Comparison of ENCODE assay signal across 11 cellular contexts in the genomic region with DNA sequence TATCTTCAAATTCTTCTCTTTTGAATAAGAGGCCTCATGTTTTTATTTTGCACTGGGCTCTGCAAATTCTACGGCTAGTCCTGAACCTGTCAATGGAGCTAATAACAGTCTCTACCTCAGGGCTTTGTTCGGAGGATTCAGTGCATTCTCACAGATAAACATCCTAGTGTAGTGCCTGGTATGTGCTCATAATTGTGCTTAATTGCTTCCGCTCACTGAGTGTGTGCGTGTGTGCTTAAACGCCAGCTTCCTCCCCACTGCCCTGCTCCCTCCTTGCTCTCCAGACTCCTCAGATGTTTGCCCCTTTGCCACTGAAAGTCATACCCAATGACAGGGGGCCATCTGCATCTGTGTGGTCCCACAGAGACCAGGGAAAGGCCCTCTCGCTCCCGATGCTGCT. TPM values are rescaled to one million over a fixed set of nuclear protein-coding genes. Genes with fewer than 3 reads are reported as not detected.
DNase-seq lines count a peak whose midpoint lies in the region; ATAC-seq, FAIRE-seq and TF ChIP-seq lines count a peak whose summit lies in the region.
"Had no signal": no experiment of that assay in that cellular context is flagged by ENCODE, and none has a peak within 500 bp of the region (broad histone marks: within the 10 kb centered on the region; RNA-seq: fewer than 3 reads in every experiment).

No MANE protein-coding gene starts in this region.

- 37 to 51% methylated on average over 7 of the region's 7 CpGs for WGBS in lung, 2 donors
- WGBS in small intestine, 3 donors, result 65 to 85% (median 73%) methylated on average over 7 of the region's 7 CpGs

- FAIRE-seq in small intestine (lab: Jason Lieb, UNC), result no peak

- H3K36me3 ChIP-seq in lung (ENCODE audit: control insufficient read depth in 2 of 2, insufficient read depth in 2 of 2, low read length in 2 of 2) (peaks cover 0 to 7% of the 10 kb centered on the region in 2 donors), small intestine (ENCODE audit: control insufficient read depth in 2 of 2, insufficient read depth in 2 of 2, low read length in 2 of 2) (no peaks in the 10 kb centered on the region)

- peak overlapping the region; percentile 7 to 33 for H3K27ac ChIP-seq in lung (ENCODE audit: low read depth in 1 of 2, low read length in 1 of 2)
- H3K27ac ChIP-seq in small intestine (ENCODE audit: low read depth in 1 of 2, low read length in 1 of 2), result peak overlapping the region in 1 of 2 donors; percentile 57
- H3K27ac ChIP-seq: PC-9 had no signal

- DNase-seq in stimulated activated naive CD8-positive, alpha-beta T cell treated with anti-CD3 and anti-CD28 coated beads, Interleukin-15, Interleukin-2, amounts not matched to agents 100 U/mL and 50 U/mL, for 24 hours, result no peak
- no peak for DNase-seq in activated CD4-positive, alpha-beta memory T cell treated with anti-CD3 and anti-CD28 coated beads for 36 hours
- DNase-seq in lung (ENCODE audit: low spot score) (no peak), small intestine (no peak), HPDE6-E6E7 (ENCODE audit: extremely low spot score) (no peak), GF-D8 (lab: John Stamatoyannopoulos, UW) (no peak)
- DNase-seq: activated effector memory CD4-positive, alpha-beta T cell treated with Interleukin-2 at 50 U/mL for 16 hours; PC-9; T-helper 9 cell had no signal

- H3K27ac Mint-ChIP-seq in stimulated activated naive CD8-positive, alpha-beta T cell treated with anti-CD3 and anti-CD28 coated beads, Interleukin-15, Interleukin-2, amounts not matched to agents 100 ng/mL and 50 ng/mL, for 24 hours, result peak overlapping the region; percentile 99
- peak overlapping the region; percentile 93 for H3K27ac Mint-ChIP-seq in activated CD4-positive, alpha-beta memory T cell treated with anti-CD3 and anti-CD28 coated beads for 36 hours

- no peaks in the 10 kb centered on the region for H3K27me3 ChIP-seq in lung (ENCODE audit: control insufficient read depth, insufficient read depth)
- no peaks in the 10 kb centered on the region for H3K27me3 ChIP-seq in small intestine (ENCODE audit: control insufficient read depth in 2 of 2, insufficient read depth in 2 of 2, low read length in 2 of 2)

- no peaks in the 10 kb centered on the region for H3K27me3 Mint-ChIP-seq in stimulated activated naive CD8-positive, alpha-beta T cell treated with anti-CD3 and anti-CD28 coated beads, Interleukin-15, Interleukin-2, amounts not matched to agents 100 ng/mL and 50 ng/mL, for 24 hours
- H3K27me3 Mint-ChIP-seq in activated CD4-positive, alpha-beta memory T cell treated with anti-CD3 and anti-CD28 coated beads for 36 hours, result no peaks in the 10 kb centered on the region

- H3K4me3 Mint-ChIP-seq in stimulated activated naive CD8-positive, alpha-beta T cell treated with anti-CD3 and anti-CD28 coated beads, Interleukin-15, Interleukin-2, amounts not matched to agents 100 ng/mL and 50 ng/mL, for 24 hours, result peak overlapping the region; percentile 73
- H3K4me3 Mint-ChIP-seq in activated CD4-positive, alpha-beta memory T cell treated with anti-CD3 and anti-CD28 coated beads for 36 hours, result peak overlapping the region; percentile 59

- peaks cover 96% of the 10 kb centered on the region for H3K4me1 Mint-ChIP-seq in stimulated activated naive CD8-positive, alpha-beta T cell treated with anti-CD3 and anti-CD28 coated beads, Interleukin-15, Interleukin-2, amounts not matched to agents 100 ng/mL and 50 ng/mL, for 24 hours (ENCODE audit: low read depth)
- peaks cover 88% of the 10 kb centered on the region for H3K4me1 Mint-ChIP-seq in activated CD4-positive, alpha-beta memory T cell treated with anti-CD3 and anti-CD28 coated beads for 36 hours (ENCODE audit: low read depth)

- intact Hi-C loops in activated CD4-positive, alpha-beta memory T cell treated with anti-CD3 and anti-CD28 coated beads for 36 hours (cut with micrococcal nuclease), result no loop called here

- H3K4me3 ChIP-seq in lung (no peak overlapping the region), small intestine (ENCODE audit: low read depth in 1 of 2, low read length in 2 of 2) (no peak overlapping the region)
- H3K4me3 ChIP-seq: PC-9 had no signal

- ATAC-seq in stimulated activated naive CD8-positive, alpha-beta T cell treated with anti-CD3 and anti-CD28 coated beads, Interleukin-15, Interleukin-2, amounts not matched to agents 100 U/mL and 50 U/mL, for 24 hours, result no peak
- no peak for ATAC-seq in lung (ENCODE audit: insufficient read depth, low FRiP score)
- no peak for ATAC-seq in HG02623 (IDR thresholded peaks at IDR 0.05; ENCODE audit: unreplicated experiment)

- H3K4me1 ChIP-seq in lung (ENCODE audit: control insufficient read depth in 2 of 2, insufficient read depth in 2 of 2, low read length in 2 of 2) (peaks cover 6 to 47% of the 10 kb centered on the region in 2 donors), small intestine (ENCODE audit: control insufficient read depth in 2 of 2, insufficient read depth in 1 of 2, low read depth in 1 of 2, low read length in 1 of 2) (no peaks in the 10 kb centered on the region)

- TF ChIP-seq CTCF in lung (IDR thresholded peaks at IDR 0.05; ENCODE audit: control extremely low read depth, extremely low read depth), result no peak

- POLR2A ChIA-PET in activated CD4-positive, alpha-beta memory T cell treated with anti-CD3 and anti-CD28 coated beads for 36 hours (lab: Charles Lee), result no interaction called here

- CTCF ChIA-PET in activated CD4-positive, alpha-beta memory T cell treated with anti-CD3 and anti-CD28 coated beads for 36 hours (lab: Charles Lee), result interaction anchor here (0.9 kb wide), 1 partner anchor 134 kb away, joined by 4 read pairs; no protein-coding TSS in a partner anchor

- H3K9me3 Mint-ChIP-seq in stimulated activated naive CD8-positive, alpha-beta T cell treated with anti-CD3 and anti-CD28 coated beads, Interleukin-15, Interleukin-2, amounts not matched to agents 100 ng/mL and 50 ng/mL, for 24 hours, result no peaks in the 10 kb centered on the region
- H3K9me3 Mint-ChIP-seq in activated CD4-positive, alpha-beta memory T cell treated with anti-CD3 and anti-CD28 coated beads for 36 hours, result no peaks in the 10 kb centered on the region

- no peaks in the 10 kb centered on the region for H3K9me3 ChIP-seq in lung (ENCODE audit: control insufficient read depth in 2 of 2, insufficient read depth in 1 of 2, low read length in 1 of 2)
- H3K9me3 ChIP-seq in small intestine (ENCODE audit: control insufficient read depth, low read depth), result no peaks in the 10 kb centered on the region

- H3K36me3 Mint-ChIP-seq in stimulated activated naive CD8-positive, alpha-beta T cell treated with anti-CD3 and anti-CD28 coated beads, Interleukin-15, Interleukin-2, amounts not matched to agents 100 ng/mL and 50 ng/mL, for 24 hours (ENCODE audit: low read depth), result peaks cover 68% of the 10 kb centered on the region
- peaks cover 33% of the 10 kb centered on the region for H3K36me3 Mint-ChIP-seq in activated CD4-positive, alpha-beta memory T cell treated with anti-CD3 and anti-CD28 coated beads for 36 hours

RNA-seq across cellular contexts. Expression of a gene that starts 6.7 kb away (rescaled TPM):
- 100 to 1,000 TPM; 123 TPM for total RNA-seq in activated CD4-positive, alpha-beta memory T cell treated with anti-CD3 and anti-CD28 coated beads for 36 hours
- 10 to 100 TPM; 61.4 to 93.6 TPM for total RNA-seq in lung
- polyA plus RNA-seq in lung (100 to 1,000 TPM; 132 to 170 TPM), small intestine (10 to 100 TPM in 2 of 3 donors, 1 to 10 TPM in 1; 4.5 to 50.5 (median 43.9) TPM)
- total RNA-seq: PC-9 had no signal
